15 cellular contexts compared by ENCODE assay signal in genomic region chr7:112079122-112079521, GRCh38.
DNase-seq lines count a peak whose midpoint lies in the region; ATAC-seq and TF ChIP-seq lines count a peak whose summit lies in the region.
"Had no signal": no experiment of that assay in that cellular context is flagged by ENCODE, and none has a peak within 500 bp of the region (broad histone marks: within the 10 kb centered on the region; RNA-seq: fewer than 3 reads in every experiment).

No MANE protein-coding gene starts in this region.

- peaks cover 43% of the 10 kb centered on the region for H3K4me1 ChIP-seq in BLaER1
- peaks cover 36% of the 10 kb centered on the region for H3K4me1 ChIP-seq in RWPE2 (ENCODE audit: insufficient read depth, poor library complexity, severe bottlenecking)
- peaks cover 25% of the 10 kb centered on the region for H3K4me1 ChIP-seq in skeletal muscle satellite cell (ENCODE audit: control insufficient read depth, insufficient read depth, low read length)
- H3K4me1 ChIP-seq: Caco-2 had no signal

- DNase-seq in RWPE2 (ENCODE audit: low spot score) (no peak), left lobe of liver (ENCODE audit: low spot score) (no peak), NCI-H526 treated with DMSO at 0.1 percent for 48 hours (lab: John Stamatoyannopoulos, UW) (no peak)
- no peak for DNase-seq in stimulated activated CD4-positive, alpha-beta T cell treated with anti-CD3 and anti-CD28 coated beads, Interleukin-4, amount 100 ng/mL, for 4 hours
- DNase-seq: Caco-2; CD4-positive, CD25-positive, alpha-beta regulatory T cell; DMS153; NCI-H1105; NCI-H1694; NCI-H345; NCI-H526; SIG-M5 had no signal

- H3K4me3 ChIP-seq in BLaER1 (no peak overlapping the region), RWPE2 (ENCODE audit: severe bottlenecking) (no peak overlapping the region), skeletal muscle satellite cell (ENCODE audit: low read length) (no peak overlapping the region)

- H3K9me3 ChIP-seq in BLaER1, result no peaks in the 10 kb centered on the region
- H3K9me3 ChIP-seq in RWPE2 (ENCODE audit: severe bottlenecking), result peaks cover 2% of the 10 kb centered on the region
- peaks cover 4% of the 10 kb centered on the region for H3K9me3 ChIP-seq in skeletal muscle satellite cell (replicated peaks; ENCODE audit: low read length)
- H3K9me3 ChIP-seq: Caco-2 had no signal

- peak overlapping the region; percentile 34; the same call in 1 of the 2 replicates for H3K4me2 ChIP-seq in BLaER1
- no peak overlapping the region for H3K4me2 ChIP-seq in skeletal muscle satellite cell (ENCODE audit: low read length)

- no peak for TF ChIP-seq CTCF in RWPE2 (IDR thresholded peaks at IDR 0.05; ENCODE audit: poor library complexity, severe bottlenecking)

- H3K9ac ChIP-seq in BLaER1 (no peak overlapping the region), skeletal muscle satellite cell (ENCODE audit: low read depth, low read length) (peak overlapping the region; percentile 63)

- H3K27me3 ChIP-seq in BLaER1, result no peaks in the 10 kb centered on the region
- H3K27me3 ChIP-seq in RWPE2 (ENCODE audit: insufficient read depth, poor library complexity, severe bottlenecking), result no peaks in the 10 kb centered on the region
- no peaks in the 10 kb centered on the region for H3K27me3 ChIP-seq in skeletal muscle satellite cell (ENCODE audit: control insufficient read depth, insufficient read depth, low read length)

- ATAC-seq in RWPE2 (ENCODE audit: low read depth), result no peak
- peak; percentile 71 for ATAC-seq in left lobe of liver
- no peak for ATAC-seq in HG03354 (IDR thresholded peaks at IDR 0.05; ENCODE audit: poor library complexity, severe bottlenecking, unreplicated experiment)

- peaks cover 32% of the 10 kb centered on the region for H4K20me1 ChIP-seq in BLaER1

- H3K27ac ChIP-seq in BLaER1 (no peak overlapping the region), RWPE2 (ENCODE audit: poor library complexity, severe bottlenecking) (peak overlapping the region; percentile 87)

- H3K36me3 ChIP-seq in BLaER1, result no peaks in the 10 kb centered on the region
- H3K36me3 ChIP-seq in RWPE2 (ENCODE audit: low read depth), result no peaks in the 10 kb centered on the region
- H3K36me3 ChIP-seq in skeletal muscle satellite cell (ENCODE audit: insufficient read depth, low read length), result no peaks in the 10 kb centered on the region
